ENCODE assay signal across 13 cellular contexts in the genomic region with DNA sequence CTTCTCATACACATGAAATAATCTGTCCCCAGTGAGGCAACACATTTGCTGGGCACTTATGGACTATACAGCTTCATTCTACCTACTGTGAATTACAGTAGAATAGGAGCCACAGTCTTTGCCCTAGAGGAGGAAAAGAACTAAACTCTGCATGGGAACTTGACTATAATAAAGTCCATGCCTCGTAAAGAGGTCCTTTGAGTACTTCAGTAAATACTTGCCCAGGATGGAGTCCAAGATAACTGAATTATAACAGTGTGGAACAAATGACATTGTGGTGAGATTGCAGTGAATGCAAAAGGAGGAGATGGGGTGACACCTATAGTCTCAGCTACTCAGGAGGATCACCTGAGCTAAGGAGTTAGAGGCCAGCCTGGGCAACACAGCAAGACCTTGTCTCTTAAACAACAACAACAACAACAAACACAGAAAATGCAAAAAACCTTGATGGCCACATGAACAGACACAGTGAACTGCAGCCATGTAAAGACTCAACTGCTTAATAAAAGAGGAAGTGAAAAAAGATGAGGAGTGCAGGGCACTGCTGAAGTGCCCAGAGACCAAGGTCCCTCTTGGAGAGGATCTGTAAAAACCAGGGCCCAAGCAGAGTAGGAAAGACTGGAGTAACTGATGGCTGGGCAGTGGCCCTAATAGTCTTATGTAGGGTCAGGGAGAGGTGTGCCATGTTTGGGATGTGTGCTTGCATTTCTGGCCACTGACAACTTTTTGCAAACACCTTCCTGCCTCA. TPM values are rescaled to one million over a fixed set of nuclear protein-coding genes. Genes with fewer than 3 reads are reported as not detected.
DNase-seq lines count a peak whose midpoint lies in the region; ATAC-seq and TF ChIP-seq lines count a peak whose summit lies in the region.
"Had no signal": no experiment of that assay in that cellular context is flagged by ENCODE, and none has a peak within 500 bp of the region (broad histone marks: within the 10 kb centered on the region; RNA-seq: fewer than 3 reads in every experiment).

No MANE protein-coding gene starts in this region.

- peaks cover 4% of the 10 kb centered on the region; the same call in 1 of the 2 replicates for H3K36me3 ChIP-seq in GM23338 (ENCODE audit: insufficient read depth)

- H3K36me3 Mint-ChIP-seq in memory B cell (peaks cover 9% of the 10 kb centered on the region), GM23338 (ENCODE audit: low read depth) (peaks cover 5% of the 10 kb centered on the region)
- H3K36me3 Mint-ChIP-seq: activated naive CD8-positive, alpha-beta T cell had no signal

- no peaks in the 10 kb centered on the region for H3K9me2 ChIP-seq in GM23338 (ENCODE audit: insufficient read depth)

- H3K4me1 ChIP-seq in GM23338 (ENCODE audit: insufficient read depth) = peaks cover 16% of the 10 kb centered on the region

- H3K27me3 Mint-ChIP-seq in memory B cell (no peaks in the 10 kb centered on the region), GM23338 (ENCODE audit: insufficient read depth, low read depth, poor library complexity) (peaks cover 4% of the 10 kb centered on the region)
- H3K27me3 Mint-ChIP-seq: activated naive CD8-positive, alpha-beta T cell had no signal

- peaks cover 77% of the 10 kb centered on the region for H3K79me2 ChIP-seq in GM23338 (replicated peaks; ENCODE audit: insufficient read depth)

- H3K27ac ChIP-seq in GM23338 (ENCODE audit: low read depth) = no peak overlapping the region

- H3K4me3 Mint-ChIP-seq in memory B cell = peak overlapping the region; percentile 39
- no peak overlapping the region for H3K4me3 Mint-ChIP-seq in GM23338
- H3K4me3 Mint-ChIP-seq: activated naive CD8-positive, alpha-beta T cell had no signal

- H4K20me1 ChIP-seq in GM23338 (replicated peaks; ENCODE audit: insufficient read depth) = peaks cover 38% of the 10 kb centered on the region

- DNase-seq in NAMALWA (ENCODE audit: low spot score) = peak; percentile 69
- no peak for DNase-seq in memory B cell (ENCODE audit: low spot score in 2 of 2)
- DNase-seq in iPS-NIHi7 (ENCODE audit: extremely low spot score) = no peak
- no peak for DNase-seq in GM23338 (ENCODE audit: low spot score)
- no peak for DNase-seq in AG08395 (ENCODE audit: low spot score)
- DNase-seq: DMS79 treated with DMSO at 0.1 percent for 48 hours, NCI-H1092 treated with DMSO at 0.1 percent for 48 hours, NCI-H82 had no signal

- no peaks in the 10 kb centered on the region; the same call in 1 of the 2 replicates for H3F3A ChIP-seq in GM23338 (replicated peaks; ENCODE audit: low read depth)

- H2AFZ ChIP-seq in GM23338 = no peak overlapping the region

- H3K9me3 Mint-ChIP-seq in memory B cell (no peaks in the 10 kb centered on the region), GM23338 (no peaks in the 10 kb centered on the region)

- H3K4me1 Mint-ChIP-seq in memory B cell (peaks cover 39% of the 10 kb centered on the region), GM23338 (peaks cover 26% of the 10 kb centered on the region)

- H3K4me2 ChIP-seq in GM23338 = no peak overlapping the region

- TF ChIP-seq CTCF in GM23338 (conservative IDR thresholded peaks at IDR 0.05; ENCODE audit: low read depth in 2 of 2) = no peak

- no peaks in the 10 kb centered on the region for H3K27me3 ChIP-seq in GM23338 (ENCODE audit: insufficient read depth)

- peak; percentile 63 for ATAC-seq in GM18858 (IDR thresholded peaks at IDR 0.05; ENCODE audit: unreplicated experiment)
- peak; percentile 66 for ATAC-seq in GM21786 (IDR thresholded peaks at IDR 0.05; ENCODE audit: unreplicated experiment)
- ATAC-seq in memory B cell (ENCODE audit: low read depth) = peak; percentile 68
- ATAC-seq in HG02870 (IDR thresholded peaks at IDR 0.05; ENCODE audit: unreplicated experiment) = no peak
- ATAC-seq in GM23338 = no peak

- peak overlapping the region; percentile 58 for H3K27ac Mint-ChIP-seq in memory B cell
- H3K27ac Mint-ChIP-seq in GM23338 = no peak overlapping the region
- H3K27ac Mint-ChIP-seq: activated naive CD8-positive, alpha-beta T cell had no signal

- H3K4me3 ChIP-seq in GM23338 = no peak overlapping the region

TF ChIP-seq in GM23338, 12 proteins besides CTCF, POLR2A, EP300 and RAD21 (continues in another document):
- TF ChIP-seq NANOG (IDR thresholded peaks at IDR 0.05; ENCODE audit: borderline replicate concordance) (no peak), ZNF114 (CRISPR knock-in tag; IDR thresholded peaks at IDR 0.05) (no peak), ZNF331 (CRISPR knock-in tag; IDR thresholded peaks at IDR 0.05; ENCODE audit: low read depth) (no peak), EZH2 (IDR thresholded peaks at IDR 0.05; ENCODE audit: low read depth, unreplicated experiment) (no peak), EZH2phosphoT487 (IDR thresholded peaks at IDR 0.05; ENCODE audit: unreplicated experiment) (no peak), CREB1 (CRISPR knock-in tag; IDR thresholded peaks at IDR 0.05; ENCODE audit: low read depth) (no peak)
- TF ChIP-seq, protein P1, sequence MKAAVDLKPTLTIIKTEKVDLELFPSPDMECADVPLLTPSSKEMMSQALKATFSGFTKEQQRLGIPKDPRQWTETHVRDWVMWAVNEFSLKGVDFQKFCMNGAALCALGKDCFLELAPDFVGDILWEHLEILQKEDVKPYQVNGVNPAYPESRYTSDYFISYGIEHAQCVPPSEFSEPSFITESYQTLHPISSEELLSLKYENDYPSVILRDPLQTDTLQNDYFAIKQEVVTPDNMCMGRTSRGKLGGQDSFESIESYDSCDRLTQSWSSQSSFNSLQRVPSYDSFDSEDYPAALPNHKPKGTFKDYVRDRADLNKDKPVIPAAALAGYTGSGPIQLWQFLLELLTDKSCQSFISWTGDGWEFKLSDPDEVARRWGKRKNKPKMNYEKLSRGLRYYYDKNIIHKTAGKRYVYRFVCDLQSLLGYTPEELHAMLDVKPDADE (IDR thresholded peaks at IDR 0.05) = no peak

RNA-seq across cellular contexts. Expression of gene MRPS18A, which starts 3.7 kb away (rescaled TPM):
- total RNA-seq in GM23338 (2014; rRNA removed; shearing (Covaris generic)) = 51.7 and 62.7 TPM in 2 replicates
- 58.6 and 58.9 TPM in 2 replicates for polyA plus RNA-seq in GM23338 (2016; fragmentation: Nextera tagmentation; extraction: Ambion mirVana)

RNA-seq across cellular contexts. Expression of gene RSPH9, which starts 39.0 kb away (rescaled TPM):
- total RNA-seq in GM23338 (2014; rRNA removed; shearing (Covaris generic)) = 0.10 TPM in 1 of 2 replicates, not detected in the other
- polyA plus RNA-seq in GM23338 (2016; fragmentation: Nextera tagmentation; extraction: Ambion mirVana) = 0.38 and 0.39 TPM in 2 replicates
- total RNA-seq: myocyte had no signal

RNA-seq across cellular contexts. Expression of gene MAD2L1BP, which starts 48.2 kb away (rescaled TPM):
- 39.6 and 51.7 TPM in 2 replicates for total RNA-seq in GM23338 (2014; rRNA removed; shearing (Covaris generic))
- 26.6 and 27.2 TPM in 2 replicates for polyA plus RNA-seq in GM23338 (2016; fragmentation: Nextera tagmentation; extraction: Ambion mirVana)

RNA-seq across cellular contexts. Expression of gene GTPBP2, which starts 54.8 kb away (rescaled TPM):
- total RNA-seq in GM23338 (2014; rRNA removed; shearing (Covaris generic)) = 46.4 and 55.9 TPM in 2 replicates
- polyA plus RNA-seq in GM23338 (2016; fragmentation: Nextera tagmentation; extraction: Ambion mirVana) = 14.9 and 17.5 TPM in 2 replicates

Comparison
In these comparisons a context has a peak if more than half of its experiments do, and no peak if none do; other contexts are left out.
1. ATAC-seq: peak in GM18858 (single experiment), GM21786 (single experiment) and memory B cell (single experiment); none in HG02870 (single experiment) and GM23338 (single experiment).